8 cellular contexts compared by ENCODE assay signal in the genomic region with DNA sequence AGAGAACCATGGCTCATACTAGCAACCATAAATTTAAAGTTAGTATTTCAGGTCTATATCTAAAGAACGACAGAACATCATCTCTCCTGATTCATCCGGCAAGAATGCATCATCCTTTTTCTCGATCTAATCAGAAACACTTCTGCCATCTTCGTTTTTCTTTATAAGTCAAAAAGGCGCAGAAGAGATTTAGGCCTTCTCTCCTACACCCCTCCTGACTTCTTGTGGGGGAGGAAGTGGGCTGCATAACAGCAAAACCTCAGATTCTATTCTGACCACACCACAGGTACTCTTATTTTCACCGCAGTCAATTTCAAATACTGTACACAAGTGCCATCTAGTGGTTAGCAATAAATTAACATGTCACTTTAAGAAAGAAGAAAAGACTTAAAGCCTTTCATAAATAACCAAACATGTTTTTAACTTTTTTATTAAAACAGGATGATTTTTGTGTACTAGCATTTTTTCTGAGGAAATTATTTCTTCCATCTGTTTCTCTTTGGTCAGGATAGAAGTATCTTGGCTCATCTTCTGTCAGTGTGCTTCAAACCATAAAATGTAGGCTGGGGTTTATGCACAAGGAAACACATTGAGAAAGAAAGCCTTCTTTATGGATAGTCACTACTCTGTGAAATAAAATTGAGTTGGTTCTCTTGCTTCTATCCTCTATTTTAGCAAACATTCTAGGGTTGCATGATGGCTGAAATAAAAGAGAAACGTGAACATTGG. TPM values are rescaled to one million over a fixed set of nuclear protein-coding genes. Genes with fewer than 3 reads are reported as not detected.
DNase-seq lines count a peak whose midpoint lies in the region; ATAC-seq, FAIRE-seq and TF ChIP-seq lines count a peak whose summit lies in the region.

No MANE protein-coding gene starts in this region.

- intact Hi-C loops in mammary epithelial cell (cut with micrococcal nuclease) = loop anchor here (1.0 to 10.0 kb wide), 3 partner anchors 138 to 512 kb away; no protein-coding TSS in a partner anchor

- in situ Hi-C loops in mammary epithelial cell (cut with MboI; ENCODE audit: low sequenced_read_pairs in 2 of 2) = loop anchor here in 1 of 2 donors (25.0 kb wide), 1 partner anchor 519 kb away; no protein-coding TSS in a partner anchor

- CTCF ChIA-PET in mammary epithelial cell (lab: Charles Lee; ENCODE audit: low non-redundant PET) = no interaction called here

- H3K27ac ChIP-seq in mammary epithelial cell (ENCODE audit: insufficient read depth, low read depth, low read length) (no peak overlapping the region), liver (ENCODE audit: low read depth in 1 of 2, low read length in 2 of 2) (no peak overlapping the region), suprapubic skin (no peak overlapping the region)

- peak overlapping the region; percentile 61 for H2AFZ ChIP-seq in mammary epithelial cell (ENCODE audit: low read depth, low read length)

- BruUV-seq in mammary epithelial cell (replicated peaks; lab: Mats Ljungman, UMichigan) = TSS peak; percentile 95

- WGBS in mammary epithelial cell (ENCODE audit: low coverage, missing lambda C conversion rate) = 39% methylated on average over 7 of the region's 7 CpGs
- WGBS in liver = 43% methylated on average over 7 of the region's 7 CpGs
- 19% methylated on average over 7 of the region's 7 CpGs for WGBS in suprapubic skin

- dilution Hi-C loops in mammary epithelial cell (cut with HindIII; ENCODE audit: low sequenced_read_pairs) = no loop called here

- peak; percentile 51 to 59 for TF ChIP-seq CTCF in mammary epithelial cell (conservative IDR thresholded peaks at IDR 0.05 in 1 of 2, IDR thresholded peaks at IDR 0.05 in 1 of 2; ENCODE audit: extremely low read depth in 1 of 2, insufficient read depth in 1 of 2, low read depth in 1 of 2, low read length in 2 of 2)
- peak; percentile 53 for TF ChIP-seq CTCF in liver (IDR thresholded peaks at IDR 0.05; ENCODE audit: low read depth, low read length, missing input control)
- TF ChIP-seq CTCF in suprapubic skin (IDR thresholded peaks at IDR 0.05) = peak; percentile 15 to 37

- H3K36me3 ChIP-seq in mammary epithelial cell (ENCODE audit: insufficient read depth, low read length) (no peaks in the 10 kb centered on the region), liver (ENCODE audit: control insufficient read depth in 4 of 4, insufficient read depth in 3 of 4, low read depth in 1 of 4, low read length in 3 of 4) (no peaks in the 10 kb centered on the region), suprapubic skin (no peaks in the 10 kb centered on the region)

- H3K9ac ChIP-seq in mammary epithelial cell (ENCODE audit: insufficient read depth, low read length) (no peak overlapping the region), liver (ENCODE audit: low read depth in 1 of 2, low read length in 2 of 2) (no peak overlapping the region)

- TF ChIP-seq RAD21 in Ishikawa (IDR thresholded peaks at IDR 0.05; ENCODE audit: low read depth) (peak; percentile 69), liver (IDR thresholded peaks at IDR 0.05) (peak; percentile 81 to 83)

- no peaks in the 10 kb centered on the region for H3K79me2 ChIP-seq in mammary epithelial cell (ENCODE audit: insufficient read depth, low read length)

- H3K4me2 ChIP-seq in mammary epithelial cell (ENCODE audit: insufficient read depth, low read depth, low read length) = peak overlapping the region; percentile 50

- TF ChIP-seq EP300 in Ishikawa (IDR thresholded peaks at IDR 0.05; ENCODE audit: borderline replicate concordance) = no peak
- no peak for TF ChIP-seq EP300 in suprapubic skin (IDR thresholded peaks at IDR 0.05)

- no peaks in the 10 kb centered on the region for H4K20me1 ChIP-seq in mammary epithelial cell (ENCODE audit: insufficient read depth, low read length)

- H3K4me3 ChIP-seq in mammary epithelial cell (replicated peaks in 1 of 3; ENCODE audit: insufficient read depth in 1 of 3, low read depth in 2 of 3, low read length in 3 of 3) (no peak overlapping the region), liver (ENCODE audit: low read depth in 1 of 3, low read length in 3 of 3) (no peak overlapping the region), suprapubic skin (no peak overlapping the region)

- DNase-seq in stimulated activated CD4-positive, alpha-beta T cell treated with anti-CD3 and anti-CD28 coated beads, Interleukin-12 subunit alpha, Interleukin-12 subunit beta, amount 100 ng/mL, for 48 hours (ENCODE audit: low read depth in 2 of 3, low spot score in 1 of 3) = peak in 2 of 3 donors; percentile 15 to 23
- no peak for DNase-seq in stimulated activated CD4-positive, alpha-beta T cell treated with anti-CD3 and anti-CD28 coated beads, Interleukin-12 subunit alpha, Interleukin-12 subunit beta, amount 100 ng/mL, for 4 hours
- DNase-seq in RCC 7860 (ENCODE audit: low spot score) (peak; percentile 34), mammary epithelial cell (peak; percentile 35), suprapubic skin (ENCODE audit: low spot score in 2 of 2) (no peak)

- H3K4me1 ChIP-seq in mammary epithelial cell (ENCODE audit: insufficient read depth, low read length) = peaks cover 6% of the 10 kb centered on the region
- H3K4me1 ChIP-seq in liver (ENCODE audit: control insufficient read depth in 4 of 4, insufficient read depth in 4 of 4, low read length in 3 of 4) = peaks cover 0 to 3% (median 1%) of the 10 kb centered on the region in 4 donors
- peaks cover 4% of the 10 kb centered on the region for H3K4me1 ChIP-seq in suprapubic skin

- no peak for TF ChIP-seq POLR2A in suprapubic skin (IDR thresholded peaks at IDR 0.05)

- FAIRE-seq in RCC 7860 (lab: Jason Lieb, UNC) = peak; percentile 79

- no peaks in the 10 kb centered on the region for H3K9me3 ChIP-seq in mammary epithelial cell (replicated peaks; ENCODE audit: insufficient read depth, low read length)
- no peaks in the 10 kb centered on the region for H3K9me3 ChIP-seq in liver (ENCODE audit: control insufficient read depth in 4 of 4, low read length in 3 of 4)
- H3K9me3 ChIP-seq in suprapubic skin = no peaks in the 10 kb centered on the region

- ATAC-seq in GM21786 (IDR thresholded peaks at IDR 0.05; ENCODE audit: unreplicated experiment) = peak; percentile 86

- H3K27me3 ChIP-seq in mammary epithelial cell (ENCODE audit: insufficient read depth, low read length) (no peaks in the 10 kb centered on the region), liver (ENCODE audit: control insufficient read depth in 4 of 4, insufficient read depth in 4 of 4, low read length in 3 of 4) (no peaks in the 10 kb centered on the region), suprapubic skin (no peaks in the 10 kb centered on the region)

TF ChIP-seq in Ishikawa, 13 proteins besides CTCF, POLR2A, EP300 and RAD21 (continues in another document):
- TF ChIP-seq CEBPB (IDR thresholded peaks at IDR 0.05) (no peak), CREB1 (IDR thresholded peaks at IDR 0.05; ENCODE audit: low read depth) (no peak), YY1 (IDR thresholded peaks at IDR 0.05; ENCODE audit: low read depth) (no peak), TEAD4 (IDR thresholded peaks at IDR 0.05) (no peak), TCF12 (IDR thresholded peaks at IDR 0.05; ENCODE audit: low read depth) (no peak), TAF1 (IDR thresholded peaks at IDR 0.05; ENCODE audit: low read depth) (no peak), FOXM1 (IDR thresholded peaks at IDR 0.05; ENCODE audit: borderline replicate concordance, low read depth) (no peak)
- TF ChIP-seq, protein P1, sequence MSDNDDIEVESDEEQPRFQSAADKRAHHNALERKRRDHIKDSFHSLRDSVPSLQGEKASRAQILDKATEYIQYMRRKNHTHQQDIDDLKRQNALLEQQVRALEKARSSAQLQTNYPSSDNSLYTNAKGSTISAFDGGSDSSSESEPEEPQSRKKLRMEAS (IDR thresholded peaks at IDR 0.05) = no peak

TF ChIP-seq in liver, 16 proteins besides CTCF, POLR2A, EP300 and RAD21 (continues in another document):
- TF ChIP-seq ZBTB33 (IDR thresholded peaks at IDR 0.05) (no peak), HNF4G (IDR thresholded peaks at IDR 0.05) (no peak), HNF4A (conservative IDR thresholded peaks at IDR 0.05) (no peak), ATF3 (IDR thresholded peaks at IDR 0.05) (no peak), TAF1 (conservative IDR thresholded peaks at IDR 0.05) (no peak), YY1 (IDR thresholded peaks at IDR 0.05) (no peak), RXRA (IDR thresholded peaks at IDR 0.05) (no peak), FOXA2 (IDR thresholded peaks at IDR 0.05) (no peak), NR2F2 (IDR thresholded peaks at IDR 0.05) (no peak)
- TF ChIP-seq, protein P1 (IDR thresholded peaks at IDR 0.05) = no peak

RNA-seq across cellular contexts. Expression of gene PIK3C3, which starts 48.3 kb away (rescaled TPM):
- total RNA-seq in mammary epithelial cell = 10 to 100 TPM; 40.0 to 59.9 TPM
- 29.7 TPM for polyA plus RNA-seq in mammary epithelial cell
- polyA minus RNA-seq in mammary epithelial cell = 25.0 TPM
- 10 to 100 TPM; 18.1 to 25.8 TPM for total RNA-seq in liver
- polyA plus RNA-seq in liver = 10 to 100 TPM; 12.2 to 13.6 TPM
- total RNA-seq in suprapubic skin = 10 to 100 TPM; 26.2 to 63.2 (median 30.8) TPM

Comparison
In these comparisons a context has a peak if more than half of its experiments do, and no peak if none do; other contexts are left out.
1. DNase-seq: peak in stimulated activated CD4-positive, alpha-beta T cell treated with anti-CD3 and anti-CD28 coated beads, Interleukin-12 subunit alpha, Interleukin-12 subunit beta, amount 100 ng/mL, for 48 hours (2 of 3), RCC 7860 (single experiment) and mammary epithelial cell (single experiment); none in stimulated activated CD4-positive, alpha-beta T cell treated with anti-CD3 and anti-CD28 coated beads, Interleukin-12 subunit alpha, Interleukin-12 subunit beta, amount 100 ng/mL, for 4 hours (single experiment) and suprapubic skin (0 of 2).
2. Peak in every context shown above with its lines, with median percentiles within 50 percentile points of each other: CTCF ChIP-seq.